Comparison of ENCODE assay signal across 22 cellular contexts in genomic region chr5:82603280-82603987, GRCh38.
"Had no signal": no experiment of that assay in that cellular context is flagged by ENCODE, and none has a peak within 500 bp of the region (broad histone marks: within the 10 kb centered on the region; RNA-seq: fewer than 3 reads in every experiment).

No MANE protein-coding gene starts in this region.

- H3K27ac ChIP-seq: body of pancreas, coronary artery, foreskin keratinocyte, right atrium auricular region, suprapubic skin had no signal

- H3K36me3 ChIP-seq: right atrium auricular region, suprapubic skin had no signal

- H3K4me1 ChIP-seq: body of pancreas, foreskin keratinocyte, right atrium auricular region, suprapubic skin had no signal

- DNase-seq: activated B cell treated with CpG ODN at 0.5 μM for 24 hours; activated CD4-positive, alpha-beta T cell treated with anti-CD3 and anti-CD28 coated beads for 48 hours; activated CD8-positive, alpha-beta memory T cell treated with anti-CD3 and anti-CD28 coated beads, Interleukin-2, amount 50 U/mL, for 4 hours; activated CD8-positive, alpha-beta T cell treated with anti-CD3 and anti-CD28 coated beads, Interleukin-2, amount 10 ng/mL, durations not matched to agents 7 days and 5 days; activated effector memory CD4-positive, alpha-beta T cell treated with anti-CD3 and anti-CD28 coated beads, Interleukin-2, amount 50 U/mL, for 16 hours; activated T-cell treated with anti-CD3 and anti-CD28 coated beads, Interleukin-2, amount 50 U/mL, for 48 hours; body of pancreas; caudate nucleus; effector CD8-positive, alpha-beta T cell; foreskin keratinocyte; glutamatergic neuron; left colon; mucosa of descending colon; naive thymus-derived CD4-positive, alpha-beta T cell; posterior cingulate gyrus; stimulated activated CD4-positive, alpha-beta T cell treated with anti-CD3 and anti-CD28 coated beads, Interleukin-4, amount 100 ng/mL, for 4 hours; stimulated activated CD8-positive, alpha-beta memory T cell treated with anti-CD3 and anti-CD28 coated beads, Interleukin-4, amount 100 ng/mL, for 48 hours; stimulated activated naive CD8-positive, alpha-beta T cell treated with anti-CD3 and anti-CD28 coated beads, Interleukin-15, Interleukin-2, amounts not matched to agents 100 U/mL and 50 U/mL, for 24 hours had no signal

- H3K27me3 ChIP-seq: body of pancreas, right atrium auricular region, suprapubic skin had no signal

- ATAC-seq: activated CD8-positive, alpha-beta T cell treated with anti-CD3 and anti-CD28 coated beads, Interleukin-2, amount 10 ng/mL, durations not matched to agents 7 days and 5 days; body of pancreas; foreskin keratinocyte; left colon; mucosa of descending colon; naive thymus-derived CD4-positive, alpha-beta T cell; stimulated activated naive CD8-positive, alpha-beta T cell treated with anti-CD3 and anti-CD28 coated beads, Interleukin-15, Interleukin-2, amounts not matched to agents 100 U/mL and 50 U/mL, for 24 hours had no signal

- H3K4me3 ChIP-seq: body of pancreas, coronary artery, lung, mucosa of descending colon, right atrium auricular region, suprapubic skin had no signal

- H3K9me3 ChIP-seq: body of pancreas, mucosa of descending colon, right atrium auricular region, suprapubic skin had no signal
